11 cellular contexts compared by ENCODE assay signal in genomic region chr7:74466196-74466813, GRCh38. TPM values are rescaled to one million over a fixed set of nuclear protein-coding genes. Genes with fewer than 3 reads are reported as not detected.
DNase-seq lines count a peak whose midpoint lies in the region; ATAC-seq and TF ChIP-seq lines count a peak whose summit lies in the region.
"Had no signal": no experiment of that assay in that cellular context is flagged by ENCODE, and none has a peak within 500 bp of the region (broad histone marks: within the 10 kb centered on the region; RNA-seq: fewer than 3 reads in every experiment).

No MANE protein-coding gene starts in this region.

- intact Hi-C loops in adrenal gland (cut with DNase I), result no loop called here
- intact Hi-C loops in CD4-positive, alpha-beta T cell (cut with DNase I, micrococcal nuclease), result no loop called here

- no peak for TF ChIP-seq CTCF in BE2C (IDR thresholded peaks at IDR 0.05; ENCODE audit: low read depth, low read length)
- TF ChIP-seq CTCF in adrenal gland (IDR thresholded peaks at IDR 0.05), result no peak
- TF ChIP-seq CTCF in right atrium auricular region (IDR thresholded peaks at IDR 0.05), result no peak
- TF ChIP-seq CTCF in CD4-positive, alpha-beta T cell (IDR thresholded peaks at IDR 0.05), result no peak

- H3K4me3 ChIP-seq in BE2C (ENCODE audit: low read depth, low read length) (no peak overlapping the region), adrenal gland (no peak overlapping the region), right atrium auricular region (no peak overlapping the region)
- H3K4me3 ChIP-seq: right lobe of liver had no signal

- H3K27ac ChIP-seq in adrenal gland (peak overlapping the region in 4 of 5 donors; percentile 9 to 88 (median 70)), right atrium auricular region (peak overlapping the region; percentile 94 to 98)
- H3K27ac ChIP-seq in CD4-positive, alpha-beta T cell (ENCODE audit: low read depth, low read length), result no peak overlapping the region
- H3K27ac ChIP-seq: right lobe of liver had no signal

- H3K27me3 Mint-ChIP-seq in CD4-positive, alpha-beta T cell, result no peaks in the 10 kb centered on the region
- H3K27me3 Mint-ChIP-seq in activated T-cell treated with anti-CD3 and anti-CD28 coated beads, Interleukin-2, amount 50 U/mL, for 4 hours (ENCODE audit: low read depth), result no peaks in the 10 kb centered on the region

- H3K27me3 ChIP-seq in BE2C (no peaks in the 10 kb centered on the region), adrenal gland (no peaks in the 10 kb centered on the region), right atrium auricular region (no peaks in the 10 kb centered on the region)
- H3K27me3 ChIP-seq in CD4-positive, alpha-beta T cell (ENCODE audit: control insufficient read depth, insufficient read depth, low read length), result no peaks in the 10 kb centered on the region
- H3K27me3 ChIP-seq: right lobe of liver had no signal

- H3K9me3 ChIP-seq in BE2C (no peaks in the 10 kb centered on the region), adrenal gland (replicated peaks in 1 of 3) (no peaks in the 10 kb centered on the region), right atrium auricular region (no peaks in the 10 kb centered on the region)
- no peaks in the 10 kb centered on the region for H3K9me3 ChIP-seq in CD4-positive, alpha-beta T cell (ENCODE audit: control insufficient read depth, low read length)
- H3K9me3 ChIP-seq: right lobe of liver had no signal

- no peak overlapping the region for H3K4me3 Mint-ChIP-seq in CD4-positive, alpha-beta T cell
- no peak overlapping the region for H3K4me3 Mint-ChIP-seq in activated T-cell treated with anti-CD3 and anti-CD28 coated beads, Interleukin-2, amount 50 U/mL, for 4 hours

- WGBS in adrenal gland, 4 donors, result 43 to 60% (median 55%) methylated on average over 16 to 21 of the region's 21 CpGs

- H3K36me3 ChIP-seq in BE2C (peaks cover 9% of the 10 kb centered on the region; the same call in 1 of the 2 replicates), adrenal gland (replicated peaks in 1 of 2) (no peaks in the 10 kb centered on the region), right atrium auricular region (no peaks in the 10 kb centered on the region)
- H3K36me3 ChIP-seq: right lobe of liver had no signal

- no peaks in the 10 kb centered on the region for H3K36me3 Mint-ChIP-seq in CD4-positive, alpha-beta T cell (ENCODE audit: low read depth)
- no peaks in the 10 kb centered on the region for H3K36me3 Mint-ChIP-seq in activated T-cell treated with anti-CD3 and anti-CD28 coated beads, Interleukin-2, amount 50 U/mL, for 4 hours (ENCODE audit: insufficient read depth)

- no peaks in the 10 kb centered on the region for H3K9me3 Mint-ChIP-seq in CD4-positive, alpha-beta T cell
- H3K9me3 Mint-ChIP-seq in activated T-cell treated with anti-CD3 and anti-CD28 coated beads, Interleukin-2, amount 50 U/mL, for 4 hours, result no peaks in the 10 kb centered on the region

- peak; percentile 30 for DNase-seq in BE2C
- DNase-seq in adrenal gland, result peak; percentile 48 to 91 (median 80)
- DNase-seq in right atrium auricular region (ENCODE audit: low spot score), result peak; percentile 65
- DNase-seq in pons (ENCODE audit: low spot score), result peak; percentile 75
- no peak for DNase-seq in CD4-positive, alpha-beta T cell
- DNase-seq in NCI-H2196 (lab: John Stamatoyannopoulos, UW; ENCODE audit: unreplicated experiment), result no peak
- no peak for DNase-seq in activated T-cell treated with anti-CD3 and anti-CD28 coated beads, Interleukin-2, amount 50 U/mL, for 4 hours
- DNase-seq: NCI-H69, right lobe of liver, SW 1271 had no signal

- peak in 1 of 2 donors; percentile 55 for TF ChIP-seq POLR2A in adrenal gland (IDR thresholded peaks at IDR 0.05)

- POLR2A ChIA-PET in CD4-positive, alpha-beta T cell (lab: Charles Lee), result no interaction called here

- no peak for ATAC-seq in CD4-positive, alpha-beta T cell (ENCODE audit: poor library complexity)
- ATAC-seq in activated T-cell treated with anti-CD3 and anti-CD28 coated beads, Interleukin-2, amount 50 U/mL, for 4 hours, result no peak
- ATAC-seq in HG03039 (IDR thresholded peaks at IDR 0.05; ENCODE audit: unreplicated experiment), result no peak

- H3K4me1 ChIP-seq in BE2C (peaks cover 8% of the 10 kb centered on the region), adrenal gland (replicated peaks in 1 of 2) (peaks cover 6 to 8% of the 10 kb centered on the region in 2 donors), right atrium auricular region (peaks cover 0 to 23% of the 10 kb centered on the region in 2 donors)
- H3K4me1 ChIP-seq: right lobe of liver had no signal

- CTCF ChIA-PET in CD4-positive, alpha-beta T cell (lab: Charles Lee), result no interaction called here

- H3K4me1 Mint-ChIP-seq in CD4-positive, alpha-beta T cell (ENCODE audit: low read depth), result peaks cover 6% of the 10 kb centered on the region
- peaks cover 6% of the 10 kb centered on the region for H3K4me1 Mint-ChIP-seq in activated T-cell treated with anti-CD3 and anti-CD28 coated beads, Interleukin-2, amount 50 U/mL, for 4 hours (ENCODE audit: low read depth)

- H3K27ac Mint-ChIP-seq in CD4-positive, alpha-beta T cell, result no peak overlapping the region

RNA-seq across cellular contexts. Expression of gene GTF2IRD1, which starts 12.6 kb away (rescaled TPM):
- 48.5 TPM for polyA plus RNA-seq in BE2C (2012; ENCODE audit: insufficient read depth, insufficient read length, low read depth)
- total RNA-seq in adrenal gland (10 to 100 TPM; 19.7 to 41.3 (median 25.5) TPM), right atrium auricular region (10 to 100 TPM; 15.6 to 16.5 TPM)
- 10 to 100 TPM; 20.5 to 28.0 (median 27.8) TPM for polyA plus RNA-seq in adrenal gland
- total RNA-seq in CD4-positive, alpha-beta T cell, result 1 to 10 TPM in 1 of 2 experiments, under 1 TPM in 1; 0.74 to 1.2 TPM
- total RNA-seq in activated T-cell treated with anti-CD3 and anti-CD28 coated beads, Interleukin-2, amount 50 U/mL, for 4 hours, result 1 to 10 TPM; 1.6 to 2.6 (median 1.9) TPM

Comparison
In these comparisons a context has a peak if more than half of its experiments do, and no peak if none do; other contexts are left out.
1. DNase-seq: peak in BE2C (single experiment), adrenal gland (7 of 7), right atrium auricular region (single experiment) and pons (single experiment); none in CD4-positive, alpha-beta T cell (0 of 10), NCI-H2196 (single experiment) and activated T-cell treated with anti-CD3 and anti-CD28 coated beads, Interleukin-2, amount 50 U/mL, for 4 hours (single experiment).
2. RNA of gene GTF2IRD1, which starts 12.6 kb away (total RNA-seq): 19.7 to 41.3 TPM in adrenal gland and 15.6 to 16.5 TPM in right atrium auricular region; 1.6 to 2.6 TPM in activated T-cell treated with anti-CD3 and anti-CD28 coated beads, Interleukin-2, amount 50 U/mL, for 4 hours and 0.74 to 1.2 TPM in CD4-positive, alpha-beta T cell; every median in the first group is over 4 times any median in the second.